In the genomic region with DNA sequence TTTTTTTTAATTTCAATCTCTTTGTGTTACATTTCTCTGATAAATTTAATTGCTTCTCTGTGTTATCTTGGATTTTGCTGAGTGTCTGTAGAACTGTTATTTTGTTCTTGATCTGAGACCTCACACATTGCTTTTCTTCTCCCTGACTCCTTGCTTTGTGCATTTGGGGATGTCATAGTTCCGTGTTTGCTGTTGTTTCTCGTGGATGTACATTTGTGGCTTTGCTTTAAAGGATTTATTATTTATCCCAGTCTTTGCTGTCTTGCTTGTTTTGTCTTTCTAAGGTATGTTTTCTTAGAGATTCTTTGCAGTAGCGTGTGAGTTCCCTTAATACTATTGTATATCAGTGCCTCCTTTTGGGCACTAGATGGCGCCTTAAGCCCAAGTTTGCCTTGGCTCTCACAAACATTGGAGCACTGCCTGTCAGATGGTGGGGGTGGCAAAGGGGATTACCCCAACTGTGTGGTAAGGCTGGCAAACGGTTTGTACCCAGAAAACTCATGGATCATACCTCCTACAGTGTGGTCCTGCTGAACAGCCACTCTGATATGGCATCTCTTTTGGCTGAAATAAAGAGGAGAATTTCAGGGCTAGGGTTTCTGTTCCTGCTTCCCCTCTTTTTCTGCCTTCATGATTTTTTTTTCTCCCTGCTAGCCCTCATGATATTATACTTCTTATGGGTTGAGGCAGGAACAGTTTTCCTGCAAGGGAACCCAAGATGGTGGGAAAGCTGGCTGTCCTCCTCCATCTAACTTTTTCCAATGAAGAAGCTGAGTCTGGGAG, we compare ENCODE assay signal across 8 cellular contexts.
DNase-seq lines count a peak whose midpoint lies in the region; ATAC-seq and TF ChIP-seq lines count a peak whose summit lies in the region.

No MANE protein-coding gene starts in this region.

- H2AK5ac ChIP-seq in mesenchymal stem cell (ENCODE audit: low read length, severe bottlenecking), result peak overlapping the region; percentile 57

- H3K36me3 ChIP-seq in CD8-positive, alpha-beta T cell (ENCODE audit: insufficient read depth, low read length), result no peaks in the 10 kb centered on the region
- H3K36me3 ChIP-seq in mesenchymal stem cell (ENCODE audit: control insufficient read depth in 1 of 2, insufficient read depth in 2 of 2, low read depth in 1 of 2, low read length in 2 of 2), result peaks cover 0 to 6% of the 10 kb centered on the region in 2 experiments

- H2BK12ac ChIP-seq in mesenchymal stem cell (ENCODE audit: low read length in 2 of 2), result peak overlapping the region in 1 of 2 experiments; percentile 6

- peak; percentile 100 for ATAC-seq in CD8-positive, alpha-beta T cell
- peak; percentile 100 for ATAC-seq in GM19351 (IDR thresholded peaks at IDR 0.05; ENCODE audit: unreplicated experiment)
- peak; percentile 99 for ATAC-seq in HG03439 (IDR thresholded peaks at IDR 0.05; ENCODE audit: unreplicated experiment)

- H3K4me3 ChIP-seq in CD8-positive, alpha-beta T cell (ENCODE audit: low read depth, low read length), result no peak overlapping the region
- no peak overlapping the region for H3K4me3 ChIP-seq in mesenchymal stem cell (ENCODE audit: insufficient read depth in 1 of 2, low read depth in 1 of 2, low read length in 2 of 2)

- CTCF ChIA-PET in CD8-positive, alpha-beta T cell (lab: Charles Lee), result interaction anchor here (0.6 to 2.8 kb wide), 15 partner anchors 9 to 1450 kb away, joined by 3 to 12 read pairs (median 3); no protein-coding TSS in a partner anchor
- CTCF ChIA-PET in activated CD4-positive, alpha-beta memory T cell treated with anti-CD3 and anti-CD28 coated beads for 36 hours (lab: Charles Lee), result interaction anchor here (0.6 to 1.2 kb wide), 20 partner anchors 9 to 1443 kb away, joined by 3 to 6 read pairs (median 3); a partner anchor contains a TSS

- no peak overlapping the region for H4K8ac ChIP-seq in mesenchymal stem cell (ENCODE audit: low read length)

- peaks cover 3% of the 10 kb centered on the region for H3K4me1 Mint-ChIP-seq in CD8-positive, alpha-beta T cell (ENCODE audit: low read depth)
- H3K4me1 Mint-ChIP-seq in activated CD4-positive, alpha-beta memory T cell treated with anti-CD3 and anti-CD28 coated beads for 36 hours (ENCODE audit: low read depth), result peaks cover 3% of the 10 kb centered on the region

- peaks cover 7% of the 10 kb centered on the region for H3K79me1 ChIP-seq in mesenchymal stem cell (replicated peaks; ENCODE audit: low read length, poor library complexity, severe bottlenecking)

- H3K27me3 ChIP-seq in CD8-positive, alpha-beta T cell (ENCODE audit: insufficient read depth, low read length), result no peaks in the 10 kb centered on the region
- no peaks in the 10 kb centered on the region for H3K27me3 ChIP-seq in mesenchymal stem cell (ENCODE audit: control insufficient read depth in 1 of 2, insufficient read depth in 1 of 2, low read length in 2 of 2)

- POLR2A ChIA-PET in CD8-positive, alpha-beta T cell (lab: Charles Lee), result no interaction called here
- POLR2A ChIA-PET in activated CD4-positive, alpha-beta memory T cell treated with anti-CD3 and anti-CD28 coated beads for 36 hours (lab: Charles Lee), result no interaction called here

- TF ChIP-seq CTCF in CD8-positive, alpha-beta T cell (IDR thresholded peaks at IDR 0.05), result peak; percentile 96

- intact Hi-C loops in CD8-positive, alpha-beta T cell (cut with DNase I, micrococcal nuclease), result loop anchor here (1.0 to 10.0 kb wide), 11 partner anchors 29 to 1449 kb away; a partner anchor contains a TSS
- intact Hi-C loops in activated CD4-positive, alpha-beta memory T cell treated with anti-CD3 and anti-CD28 coated beads for 36 hours (cut with micrococcal nuclease), result loop anchor here (1.0 to 5.0 kb wide), 6 partner anchors 97 to 1451 kb away; a partner anchor contains a TSS

- no peaks in the 10 kb centered on the region for H3K4me1 ChIP-seq in CD8-positive, alpha-beta T cell (ENCODE audit: insufficient read depth, low read length)
- no peaks in the 10 kb centered on the region for H3K4me1 ChIP-seq in mesenchymal stem cell (ENCODE audit: control insufficient read depth, insufficient read depth, low read depth, low read length)

- no peak overlapping the region for H4K91ac ChIP-seq in mesenchymal stem cell (ENCODE audit: low read length)

- no peak overlapping the region for H2BK120ac ChIP-seq in mesenchymal stem cell (ENCODE audit: low read depth, low read length)

- H2BK15ac ChIP-seq in mesenchymal stem cell (ENCODE audit: low read depth, poor library complexity, severe bottlenecking), result no peak overlapping the region

- H3K9ac ChIP-seq in mesenchymal stem cell (ENCODE audit: low read length), result peak overlapping the region; percentile 34

- no peak overlapping the region for H3K4ac ChIP-seq in mesenchymal stem cell (ENCODE audit: low read depth in 1 of 2, low read length in 2 of 2)

- no peak overlapping the region for H2BK5ac ChIP-seq in mesenchymal stem cell (ENCODE audit: low read depth, low read length, poor library complexity, severe bottlenecking)

- H3K9me3 ChIP-seq in CD8-positive, alpha-beta T cell (ENCODE audit: low read length), result no peaks in the 10 kb centered on the region
- H3K9me3 ChIP-seq in mesenchymal stem cell (ENCODE audit: control insufficient read depth, low read length), result no peaks in the 10 kb centered on the region

- no peak overlapping the region for H3K4me2 ChIP-seq in mesenchymal stem cell (ENCODE audit: low read length, poor library complexity, severe bottlenecking)

- 5% methylated on average over 4 of the region's 5 CpGs for WGBS in mesenchymal stem cell

- H3K4me3 Mint-ChIP-seq in CD8-positive, alpha-beta T cell, result no peak overlapping the region
- no peak overlapping the region for H3K4me3 Mint-ChIP-seq in activated CD4-positive, alpha-beta memory T cell treated with anti-CD3 and anti-CD28 coated beads for 36 hours

- no peak overlapping the region for H3K27ac Mint-ChIP-seq in CD8-positive, alpha-beta T cell
- no peak overlapping the region for H3K27ac Mint-ChIP-seq in activated CD4-positive, alpha-beta memory T cell treated with anti-CD3 and anti-CD28 coated beads for 36 hours

- peak overlapping the region in 1 of 2 experiments; percentile 41 for H3K14ac ChIP-seq in mesenchymal stem cell (ENCODE audit: low read length in 2 of 2)

- no peak overlapping the region for H3K23ac ChIP-seq in mesenchymal stem cell (ENCODE audit: low read length in 2 of 2)

- H3K9me3 Mint-ChIP-seq in CD8-positive, alpha-beta T cell, result no peaks in the 10 kb centered on the region
- H3K9me3 Mint-ChIP-seq in activated CD4-positive, alpha-beta memory T cell treated with anti-CD3 and anti-CD28 coated beads for 36 hours, result no peaks in the 10 kb centered on the region

- H3K27me3 Mint-ChIP-seq in CD8-positive, alpha-beta T cell (ENCODE audit: low read depth), result no peaks in the 10 kb centered on the region
- no peaks in the 10 kb centered on the region for H3K27me3 Mint-ChIP-seq in activated CD4-positive, alpha-beta memory T cell treated with anti-CD3 and anti-CD28 coated beads for 36 hours

- peak; percentile 21 to 75 (median 68) for DNase-seq in CD8-positive, alpha-beta T cell
- peak; percentile 15 for DNase-seq in NCI-H524 treated with DMSO at 0.1 percent for 48 hours (lab: John Stamatoyannopoulos, UW)
- peak; percentile 80 for DNase-seq in activated CD4-positive, alpha-beta memory T cell treated with anti-CD3 and anti-CD28 coated beads for 36 hours
- DNase-seq in effector CD8-positive, alpha-beta T cell (lab: John Stamatoyannopoulos, UW), result peak; percentile 50
- DNase-seq in mesenchymal stem cell, result peak; percentile 78
- DNase-seq in stimulated activated CD8-positive, alpha-beta memory T cell treated with anti-CD3 and anti-CD28 coated beads, Interleukin-4, amount 100 ng/mL, for 1 hour (ENCODE audit: low read depth in 2 of 2, low spot score in 1 of 2), result peak; percentile 18 to 51

- no peak overlapping the region for H3K18ac ChIP-seq in mesenchymal stem cell (ENCODE audit: low read depth in 1 of 2, low read length in 2 of 2)

- H3K27ac ChIP-seq in CD8-positive, alpha-beta T cell (ENCODE audit: low read depth, low read length), result no peak overlapping the region
- no peak overlapping the region for H3K27ac ChIP-seq in mesenchymal stem cell (ENCODE audit: low read length, poor library complexity, severe bottlenecking)

- no peak overlapping the region for H2AFZ ChIP-seq in mesenchymal stem cell (ENCODE audit: low read depth, low read length)

- no peaks in the 10 kb centered on the region for H3K36me3 Mint-ChIP-seq in CD8-positive, alpha-beta T cell
- no peaks in the 10 kb centered on the region for H3K36me3 Mint-ChIP-seq in activated CD4-positive, alpha-beta memory T cell treated with anti-CD3 and anti-CD28 coated beads for 36 hours

Comparison
In these comparisons a context has a peak if more than half of its experiments do, and no peak if none do; other contexts are left out.
1. DNase-seq: peak in every context shown above with its lines; median percentile 80 in activated CD4-positive, alpha-beta memory T cell treated with anti-CD3 and anti-CD28 coated beads for 36 hours; 78 in mesenchymal stem cell; 68 in CD8-positive, alpha-beta T cell; 50 in effector CD8-positive, alpha-beta T cell; 34 in stimulated activated CD8-positive, alpha-beta memory T cell treated with anti-CD3 and anti-CD28 coated beads, Interleukin-4, amount 100 ng/mL, for 1 hour; 15 in NCI-H524 treated with DMSO at 0.1 percent for 48 hours.